ENCODE assay signal across 14 cellular contexts in genomic region chr1:32060914-32061313, GRCh38. TPM values are rescaled to one million over a fixed set of nuclear protein-coding genes. Genes with fewer than 3 reads are reported as not detected.
A peak's percentile ranks its signal among the peaks of the same experiment; 100 is the strongest.
DNase-seq lines count a peak whose midpoint lies in the region; ATAC-seq and TF ChIP-seq lines count a peak whose summit lies in the region.
"Had no signal": no experiment of that assay in that cellular context is flagged by ENCODE, and none has a peak within 500 bp of the region (broad histone marks: within the 10 kb centered on the region; RNA-seq: fewer than 3 reads in every experiment).

No MANE protein-coding gene starts in this region.

- CTCF ChIA-PET in A673 (lab: Charles Lee), result no interaction called here

- H3K27ac ChIP-seq in A673 (ENCODE audit: low read depth, low read length, poor library complexity, severe bottlenecking), result peak overlapping the region; percentile 50

- BruUV-seq in A673 (replicated peaks; lab: Mats Ljungman, UMichigan), result no TSS peak

- H3K27me3 ChIP-seq in A673 (replicated peaks; ENCODE audit: insufficient read depth, low read depth, low read length, poor library complexity), result no peaks in the 10 kb centered on the region

- H3K4me1 Mint-ChIP-seq in central memory CD8-positive, alpha-beta T cell, result peaks cover 3% of the 10 kb centered on the region
- H3K4me1 Mint-ChIP-seq in mesothelial cell of epicardium (peaks cover 31% of the 10 kb centered on the region), immature natural killer cell (peaks cover 2 to 12% of the 10 kb centered on the region in 2 donors)

- no peaks in the 10 kb centered on the region for H3K27me3 Mint-ChIP-seq in central memory CD8-positive, alpha-beta T cell
- no peaks in the 10 kb centered on the region for H3K27me3 Mint-ChIP-seq in mesothelial cell of epicardium (ENCODE audit: low read depth)
- peaks cover 0 to 4% (median 0%) of the 10 kb centered on the region in 3 donors for H3K27me3 Mint-ChIP-seq in immature natural killer cell (ENCODE audit: low read depth in 3 of 3)

- H3K4me3 Mint-ChIP-seq in central memory CD8-positive, alpha-beta T cell, result no peak overlapping the region
- H3K4me3 Mint-ChIP-seq in mesothelial cell of epicardium, result no peak overlapping the region
- no peak overlapping the region for H3K4me3 Mint-ChIP-seq in immature natural killer cell

- no peaks in the 10 kb centered on the region for H3K9me3 ChIP-seq in A673 (ENCODE audit: low read depth, low read length, poor library complexity, severe bottlenecking)
- H3K9me3 ChIP-seq: mucosa of descending colon had no signal

- H3K27ac Mint-ChIP-seq in central memory CD8-positive, alpha-beta T cell (ENCODE audit: low read depth), result peak overlapping the region; percentile 41
- H3K27ac Mint-ChIP-seq in mesothelial cell of epicardium (peak overlapping the region; percentile 79), immature natural killer cell (peak overlapping the region in 3 of 6 donors; percentile 26 to 78 (median 57))

- H3K4me1 ChIP-seq in A673 (ENCODE audit: insufficient read depth, low read length, poor library complexity, severe bottlenecking), result peaks cover 33% of the 10 kb centered on the region

- ATAC-seq in central memory CD8-positive, alpha-beta T cell (replicated peaks; ENCODE audit: extremely low read depth, poor library complexity, severe bottlenecking), result no peak
- ATAC-seq: mucosa of descending colon had no signal

- no peaks in the 10 kb centered on the region for H3K9me3 Mint-ChIP-seq in central memory CD8-positive, alpha-beta T cell
- no peaks in the 10 kb centered on the region for H3K9me3 Mint-ChIP-seq in mesothelial cell of epicardium
- H3K9me3 Mint-ChIP-seq in immature natural killer cell, result no peaks in the 10 kb centered on the region

- TF ChIP-seq CTCF in A673 (conservative IDR thresholded peaks at IDR 0.05; ENCODE audit: low read depth, low read length) (no peak), mesothelial cell of epicardium (IDR thresholded peaks at IDR 0.05; ENCODE audit: unreplicated experiment) (no peak)

- POLR2A ChIA-PET in A673 (lab: Charles Lee; ENCODE audit: low non-redundant PET), result no interaction called here

- intact Hi-C loops in A673 (cut with micrococcal nuclease; ENCODE audit: unreplicated experiment), result loop anchor here (10.0 kb wide), 1 partner anchor 96 kb away; no protein-coding TSS in a partner anchor

- H3K36me3 ChIP-seq in A673 (ENCODE audit: insufficient read depth, low read length, poor library complexity, severe bottlenecking), result peaks cover 54% of the 10 kb centered on the region

- DNase-seq in A673 (ENCODE audit: low spot score) (no peak), ELF-1 (ENCODE audit: low read depth, low spot score) (peak; percentile 47), mesothelial cell of epicardium (ENCODE audit: low spot score in 2 of 2, unreplicated experiment in 2 of 2) (no peak), NCI-H1694 (lab: John Stamatoyannopoulos, UW) (no peak), AG08395 (ENCODE audit: low spot score) (no peak), CD1c-positive myeloid dendritic cell (ENCODE audit: extremely low spot score) (no peak), immature natural killer cell (no peak)
- DNase-seq in central memory CD8-positive, alpha-beta T cell (ENCODE audit: low spot score in 2 of 2), result no peak
- DNase-seq: activated CD4-positive, CD25-positive, alpha-beta regulatory T cell treated with anti-CD3 and anti-CD28 coated beads, Interleukin-2, amount 50 U/mL, for 72 hours; activated T-cell treated with anti-CD3 and anti-CD28 coated beads for 4 hours; dermis blood vessel endothelial cell; mucosa of descending colon; NCI-H1048; NCI-H446 had no signal

- H3K36me3 Mint-ChIP-seq in central memory CD8-positive, alpha-beta T cell (ENCODE audit: insufficient read depth), result peaks cover 30% of the 10 kb centered on the region
- peaks cover 36% of the 10 kb centered on the region for H3K36me3 Mint-ChIP-seq in mesothelial cell of epicardium
- H3K36me3 Mint-ChIP-seq in immature natural killer cell, result peaks cover 4 to 29% (median 5%) of the 10 kb centered on the region in 3 donors

- no peak overlapping the region for H3K4me3 ChIP-seq in A673 (ENCODE audit: low read depth, low read length, poor library complexity, severe bottlenecking)
- H3K4me3 ChIP-seq: mucosa of descending colon had no signal

RNA-seq across cellular contexts. Expression of gene TMEM39B, which starts 11.8 kb away (rescaled TPM):
- total RNA-seq in A673 (2021), result 30.4 and 32.4 TPM in 2 replicates
- total RNA-seq in mesothelial cell of epicardium, result 23.5 to 27.3 TPM (median 26.2 TPM) in 3 replicates
- 1 to 10 TPM in 2 of 3 donors, under 1 TPM in 1; 0.94 to 2.3 (median 2.0) TPM for polyA plus RNA-seq in immature natural killer cell

RNA-seq across cellular contexts. Expression of gene KPNA6, which starts 46.9 kb away (rescaled TPM):
- 96.8 and 97.4 TPM in 2 replicates for total RNA-seq in A673 (2021)
- total RNA-seq in mesothelial cell of epicardium, result 67.5 to 70.5 TPM (median 68.7 TPM) in 3 replicates
- polyA plus RNA-seq in immature natural killer cell, result 10 to 100 TPM; 20.7 to 36.8 (median 21.2) TPM

RNA-seq across cellular contexts. Expression of gene KHDRBS1, which starts 47.2 kb away (rescaled TPM):
- total RNA-seq in A673 (2021), result 226 and 236 TPM in 2 replicates
- 244 to 246 TPM (median 245 TPM) in 3 replicates for total RNA-seq in mesothelial cell of epicardium
- polyA plus RNA-seq in immature natural killer cell, result 100 to 1,000 TPM in 1 of 3 donors, 10 to 100 TPM in 2; 74.0 to 121 (median 86.1) TPM
